ENCODE assay signal across 20 cellular contexts in the genomic region with DNA sequence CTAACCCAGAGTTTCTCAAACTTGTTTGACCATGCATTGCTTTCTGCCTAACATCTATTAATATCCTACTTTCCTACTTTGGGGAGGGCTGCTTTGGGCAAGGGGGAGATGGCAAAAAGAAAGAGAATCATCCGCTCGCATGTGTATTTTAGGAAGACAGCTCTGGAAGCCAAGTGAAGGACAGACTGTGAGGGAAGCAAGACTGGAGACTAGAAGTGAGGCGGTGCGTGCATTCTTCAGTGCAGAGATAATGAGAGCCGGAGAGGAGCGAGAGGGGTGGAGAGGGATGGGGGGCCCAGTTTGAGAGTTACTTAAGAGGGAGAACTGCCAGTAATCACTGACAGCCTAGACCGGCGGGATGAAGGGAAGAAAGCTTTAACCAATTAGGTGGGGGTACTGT.
"Had no signal": no experiment of that assay in that cellular context is flagged by ENCODE, and none has a peak within 500 bp of the region (broad histone marks: within the 10 kb centered on the region; RNA-seq: fewer than 3 reads in every experiment).

No MANE protein-coding gene starts in this region.

- H3K4me1 Mint-ChIP-seq: activated B cell treated with CpG ODN at 0.5 μM for 24 hours; activated CD4-positive, alpha-beta T cell treated with anti-CD3 and anti-CD28 coated beads, Interleukin-2, amount 10 ng/mL, durations not matched to agents 24 days and 14 days; activated CD8-positive, alpha-beta memory T cell treated with anti-CD3 and anti-CD28 coated beads, Interleukin-2, amount 10 ng/mL, durations not matched to agents 7 days and 5 days; activated naive CD8-positive, alpha-beta T cell treated with anti-CD3 and anti-CD28 coated beads for 36 hours had no signal

- H3K27me3 Mint-ChIP-seq: activated B cell treated with CpG ODN at 0.5 μM for 24 hours; activated CD4-positive, alpha-beta T cell treated with anti-CD3 and anti-CD28 coated beads, Interleukin-2, amount 10 ng/mL, durations not matched to agents 24 days and 14 days; activated CD8-positive, alpha-beta memory T cell treated with anti-CD3 and anti-CD28 coated beads, Interleukin-2, amount 10 ng/mL, durations not matched to agents 7 days and 5 days; activated naive CD8-positive, alpha-beta T cell treated with anti-CD3 and anti-CD28 coated beads for 36 hours; activated T-cell treated with anti-CD3 and anti-CD28 coated beads, Interleukin-2, amount 50 U/mL, for 24 hours; T-helper 17 cell had no signal

- H3K36me3 Mint-ChIP-seq: activated CD8-positive, alpha-beta memory T cell treated with anti-CD3 and anti-CD28 coated beads, Interleukin-2, amount 10 ng/mL, durations not matched to agents 7 days and 5 days had no signal

- ATAC-seq: activated CD8-positive, alpha-beta memory T cell treated with anti-CD3 and anti-CD28 coated beads, Interleukin-2, amount 10 ng/mL, durations not matched to agents 7 days and 5 days; K562; T-helper 17 cell had no signal

- H3K27ac ChIP-seq: Peyer's patch, RWPE1 had no signal

- H3K27me3 ChIP-seq: Peyer's patch had no signal

- H3K27ac Mint-ChIP-seq: activated B cell treated with CpG ODN at 0.5 μM for 24 hours; activated CD4-positive, alpha-beta T cell treated with anti-CD3 and anti-CD28 coated beads, Interleukin-2, amount 10 ng/mL, durations not matched to agents 24 days and 14 days; activated CD8-positive, alpha-beta memory T cell treated with anti-CD3 and anti-CD28 coated beads, Interleukin-2, amount 10 ng/mL, durations not matched to agents 7 days and 5 days; activated naive CD4-positive, alpha-beta T cell treated with anti-CD3 and anti-CD28 coated beads for 36 hours; activated naive CD8-positive, alpha-beta T cell treated with anti-CD3 and anti-CD28 coated beads for 36 hours; activated T-cell treated with anti-CD3 and anti-CD28 coated beads, Interleukin-2, amount 50 U/mL, for 24 hours; activated T-helper 1 cell treated with anti-CD3 and anti-CD28 coated beads, Interleukin-12 subunit alpha, Interleukin-12 subunit beta, Interleukin-2, Interleukin-4 antibody, amounts not matched to agents 30 ng/mL and 10 ng/mL and 1 ng/mL, durations not matched to agents 14 hours and 24 hours and 36 hours; T-helper 17 cell had no signal

- H3K4me3 ChIP-seq: K562, Peyer's patch had no signal

- H3K9me3 ChIP-seq: Peyer's patch had no signal

- DNase-seq: activated B cell treated with CpG ODN at 0.5 μM for 24 hours; activated CD4-positive, alpha-beta T cell treated with anti-CD3 and anti-CD28 coated beads for 1 hour; activated CD4-positive, alpha-beta T cell treated with anti-CD3 and anti-CD28 coated beads, Interleukin-2, amount 10 ng/mL, durations not matched to agents 24 days and 14 days; activated CD4-positive, alpha-beta T cell treated with anti-CD3 and anti-CD28 coated beads, Interleukin-2, amount 50 U/mL, for 48 hours; activated CD8-positive, alpha-beta memory T cell treated with anti-CD3 and anti-CD28 coated beads, Interleukin-2, amount 10 ng/mL, durations not matched to agents 7 days and 5 days; activated gamma-delta T cell; activated naive CD4-positive, alpha-beta T cell treated with anti-CD3 and anti-CD28 coated beads for 36 hours; activated naive CD8-positive, alpha-beta T cell treated with anti-CD3 and anti-CD28 coated beads for 36 hours; activated T-cell treated with anti-CD3 and anti-CD28 coated beads, Interleukin-2, amount 50 U/mL, for 24 hours; anterior cingulate cortex; central memory CD4-positive, alpha-beta T cell; Kasumi-1; NCI-H1930; SIG-M5; T-helper 17 cell; T-helper 9 cell had no signal

- FAIRE-seq: K562 had no signal

- H3K9me3 Mint-ChIP-seq: activated B cell treated with CpG ODN at 0.5 μM for 24 hours; activated CD4-positive, alpha-beta T cell treated with anti-CD3 and anti-CD28 coated beads, Interleukin-2, amount 10 ng/mL, durations not matched to agents 24 days and 14 days; activated naive CD4-positive, alpha-beta T cell treated with anti-CD3 and anti-CD28 coated beads for 36 hours; activated naive CD8-positive, alpha-beta T cell treated with anti-CD3 and anti-CD28 coated beads for 36 hours; activated T-cell treated with anti-CD3 and anti-CD28 coated beads, Interleukin-2, amount 50 U/mL, for 24 hours; activated T-helper 1 cell treated with anti-CD3 and anti-CD28 coated beads, Interleukin-12 subunit alpha, Interleukin-12 subunit beta, Interleukin-2, Interleukin-4 antibody, amounts not matched to agents 30 ng/mL and 10 ng/mL and 1 ng/mL, durations not matched to agents 14 hours and 24 hours and 36 hours had no signal

- H3K4me3 Mint-ChIP-seq: activated B cell treated with CpG ODN at 0.5 μM for 24 hours; activated CD4-positive, alpha-beta T cell treated with anti-CD3 and anti-CD28 coated beads, Interleukin-2, amount 10 ng/mL, durations not matched to agents 24 days and 14 days; activated CD8-positive, alpha-beta memory T cell treated with anti-CD3 and anti-CD28 coated beads, Interleukin-2, amount 10 ng/mL, durations not matched to agents 7 days and 5 days; activated naive CD4-positive, alpha-beta T cell treated with anti-CD3 and anti-CD28 coated beads for 36 hours; activated naive CD8-positive, alpha-beta T cell treated with anti-CD3 and anti-CD28 coated beads for 36 hours; activated T-cell treated with anti-CD3 and anti-CD28 coated beads, Interleukin-2, amount 50 U/mL, for 24 hours; activated T-helper 1 cell treated with anti-CD3 and anti-CD28 coated beads, Interleukin-12 subunit alpha, Interleukin-12 subunit beta, Interleukin-2, Interleukin-4 antibody, amounts not matched to agents 30 ng/mL and 10 ng/mL and 1 ng/mL, durations not matched to agents 14 hours and 24 hours and 36 hours; T-helper 17 cell had no signal
